Comparison of ENCODE assay signal across 15 cellular contexts in genomic region chr5:16596541-16596940, GRCh38. TPM values are rescaled to one million over a fixed set of nuclear protein-coding genes. Genes with fewer than 3 reads are reported as not detected.
DNase-seq lines count a peak whose midpoint lies in the region; TF ChIP-seq lines count a peak whose summit lies in the region.
"Had no signal": no experiment of that assay in that cellular context is flagged by ENCODE, and none has a peak within 500 bp of the region (broad histone marks: within the 10 kb centered on the region; RNA-seq: fewer than 3 reads in every experiment).

No MANE protein-coding gene starts in this region.

- H3K4me2 ChIP-seq in neuronal stem cell (ENCODE audit: insufficient read depth, low read length, poor library complexity, severe bottlenecking) = no peak overlapping the region
- H3K4me2 ChIP-seq: hepatocyte had no signal

- H4K8ac ChIP-seq in neuronal stem cell (ENCODE audit: low read depth, low read length) = no peak overlapping the region

- no peak overlapping the region for H2BK120ac ChIP-seq in neuronal stem cell (ENCODE audit: low read depth, low read length)

- H2AK5ac ChIP-seq in neuronal stem cell (ENCODE audit: low read depth, low read length) = no peak overlapping the region

- H2BK5ac ChIP-seq in neuronal stem cell (ENCODE audit: low read length) = no peak overlapping the region

- no peak overlapping the region for H3K4me3 ChIP-seq in vagina
- no peak overlapping the region for H3K4me3 ChIP-seq in neuronal stem cell (ENCODE audit: low read length in 2 of 2)
- H3K4me3 ChIP-seq: cardiac muscle cell, hepatocyte, lung had no signal

- no peak overlapping the region for H3K4ac ChIP-seq in neuronal stem cell (ENCODE audit: low read length)

- no peak overlapping the region for H3K23ac ChIP-seq in neuronal stem cell (ENCODE audit: low read depth, low read length, poor library complexity)

- no peak overlapping the region for H2BK12ac ChIP-seq in neuronal stem cell (ENCODE audit: low read length)

- no peak overlapping the region for H3K14ac ChIP-seq in neuronal stem cell (ENCODE audit: low read length)

- no peaks in the 10 kb centered on the region for H3K9me3 ChIP-seq in vagina
- no peaks in the 10 kb centered on the region for H3K9me3 ChIP-seq in neuronal stem cell (replicated peaks in 1 of 2; ENCODE audit: control insufficient read depth in 2 of 2, insufficient read depth in 1 of 2, low read depth in 1 of 2, low read length in 2 of 2)

- DNase-seq in AG08395 (ENCODE audit: low spot score) (peak; percentile 72), H4 (ENCODE audit: low spot score) (peak; percentile 67), amniotic epithelial cell (ENCODE audit: low read depth) (peak; percentile 23), kidney tubule cell (ENCODE audit: low spot score) (peak; percentile 13), vagina (ENCODE audit: extremely low spot score in 2 of 2) (no peak), retina (no peak), neuronal stem cell (ENCODE audit: low spot score) (no peak), DMS 273 (lab: John Stamatoyannopoulos, UW; ENCODE audit: unreplicated experiment) (no peak)
- DNase-seq: activated CD4-positive, alpha-beta T cell treated with anti-CD3 and anti-CD28 coated beads for 48 hours; DMS79 treated with DMSO at 0.1 percent for 48 hours; NCI-H510A; stimulated activated CD8-positive, alpha-beta memory T cell treated with anti-CD3 and anti-CD28 coated beads, Interleukin-4, amount 100 ng/mL, for 48 hours had no signal

- no peak for TF ChIP-seq CTCF in vagina (IDR thresholded peaks at IDR 0.05)

- no peak overlapping the region for H2AFZ ChIP-seq in neuronal stem cell (ENCODE audit: low read length)
- H2AFZ ChIP-seq: hepatocyte had no signal

- H3K36me3 ChIP-seq in vagina = no peaks in the 10 kb centered on the region
- no peaks in the 10 kb centered on the region for H3K36me3 ChIP-seq in neuronal stem cell (replicated peaks in 1 of 2; ENCODE audit: control insufficient read depth in 2 of 2, insufficient read depth in 2 of 2, low read length in 2 of 2)
- H3K36me3 ChIP-seq: cardiac muscle cell had no signal

- no CpG with 5 or more reads among the region's 5 CpGs for WGBS in neuronal stem cell (ENCODE audit: extremely low coverage in 2 of 2, insufficient read length in 2 of 2, insufficient replicate concordance in 1 of 2), 2 donors

- no peak overlapping the region for H3K27ac ChIP-seq in vagina
- no peak overlapping the region for H3K27ac ChIP-seq in neuronal stem cell (replicated peaks; ENCODE audit: low read length)
- H3K27ac ChIP-seq: cardiac muscle cell, hepatocyte had no signal

- intact Hi-C loops in vagina (cut with DNase I) = no loop called here

- no peaks in the 10 kb centered on the region for H3K27me3 ChIP-seq in vagina
- H3K27me3 ChIP-seq in neuronal stem cell (ENCODE audit: control insufficient read depth in 3 of 3, insufficient read depth in 3 of 3, low read depth in 1 of 3, low read length in 3 of 3) = peaks cover 0 to under 1% (median 0%) of the 10 kb centered on the region in 3 experiments
- H3K27me3 ChIP-seq: cardiac muscle cell, hepatocyte had no signal

- no peaks in the 10 kb centered on the region for H3K79me1 ChIP-seq in neuronal stem cell (ENCODE audit: low read depth, low read length)

- H3K18ac ChIP-seq in neuronal stem cell (ENCODE audit: low read length) = no peak overlapping the region

- no peak for TF ChIP-seq POLR2A in vagina (IDR thresholded peaks at IDR 0.05)

- no peak overlapping the region for H3K9ac ChIP-seq in neuronal stem cell (ENCODE audit: low read depth, low read length, poor library complexity)

- no peak overlapping the region for H2BK15ac ChIP-seq in neuronal stem cell (ENCODE audit: low read length)

- H4K91ac ChIP-seq in neuronal stem cell (ENCODE audit: low read depth, low read length, poor library complexity) = no peak overlapping the region

- H3K4me1 ChIP-seq in vagina (peaks cover 9% of the 10 kb centered on the region), neuronal stem cell (ENCODE audit: control insufficient read depth in 2 of 2, insufficient read depth in 1 of 2, low read depth in 1 of 2, low read length in 2 of 2) (peaks cover 0 to 6% of the 10 kb centered on the region in 2 donors)

RNA-seq across cellular contexts. Expression of gene RETREG1, which starts 20.3 kb away (rescaled TPM):
- total RNA-seq in H4 (2014; rRNA removed; shearing (Covaris generic)) = 1.5 and 3.1 TPM in 2 replicates
- 27.7 TPM for total RNA-seq in vagina
- 1.6 TPM for polyA plus RNA-seq in neuronal stem cell (2013, experiment 1 of 2)
- polyA plus RNA-seq in neuronal stem cell (2013, experiment 2 of 2) = 1.9 TPM

Comparison
In these comparisons a context has a peak if more than half of its experiments do, and no peak if none do; other contexts are left out.
1. DNase-seq: peak in AG08395 (single experiment), H4 (single experiment), amniotic epithelial cell (single experiment) and kidney tubule cell (single experiment); none in vagina (0 of 2), retina (single experiment), neuronal stem cell (single experiment) and DMS 273 (single experiment).